5 cellular contexts compared by ENCODE assay signal in the genomic region with DNA sequence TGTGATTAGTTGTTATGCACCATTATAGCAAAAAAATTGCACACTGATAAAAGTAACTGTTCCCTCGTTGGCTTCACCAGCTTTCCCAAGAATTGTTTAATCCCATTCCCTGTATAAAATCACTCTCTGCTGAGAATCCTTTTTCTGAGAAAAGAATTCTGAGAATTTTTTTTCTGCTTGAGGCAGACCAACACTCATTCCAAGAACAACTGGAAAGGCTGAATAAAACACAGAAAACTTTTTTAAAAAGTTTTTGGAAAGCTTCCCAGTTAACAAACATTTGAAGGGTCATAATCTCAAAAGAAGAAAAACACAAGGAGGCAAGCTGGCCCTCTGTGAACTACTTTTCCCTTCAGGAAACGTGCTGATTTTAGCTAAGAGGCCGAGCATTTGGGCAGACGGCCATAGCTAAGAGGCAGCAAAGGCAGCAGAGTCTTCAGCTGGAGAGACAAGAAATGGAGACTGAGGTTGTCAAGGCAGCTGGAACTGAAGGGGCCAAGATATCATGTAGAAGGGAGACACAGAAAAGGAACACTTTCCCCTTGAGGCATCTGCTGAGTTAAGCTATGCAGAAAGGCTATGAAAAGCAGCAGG. TPM values are rescaled to one million over a fixed set of nuclear protein-coding genes. Genes with fewer than 3 reads are reported as not detected.
"Had no signal": no experiment of that assay in that cellular context is flagged by ENCODE, and none has a peak within 500 bp of the region (broad histone marks: within the 10 kb centered on the region; RNA-seq: fewer than 3 reads in every experiment).

No MANE protein-coding gene starts in this region.

RNA-seq across cellular contexts. Expression of a gene that starts 16.5 kb away (rescaled TPM):
- total RNA-seq: cardiac muscle cell, epithelial cell of proximal tubule, hepatocyte, skeletal muscle tissue had no signal
- polyA plus RNA-seq: naive thymus-derived CD8-positive, alpha-beta T cell had no signal
